ENCODE assay signal across 15 cellular contexts in the genomic region with DNA sequence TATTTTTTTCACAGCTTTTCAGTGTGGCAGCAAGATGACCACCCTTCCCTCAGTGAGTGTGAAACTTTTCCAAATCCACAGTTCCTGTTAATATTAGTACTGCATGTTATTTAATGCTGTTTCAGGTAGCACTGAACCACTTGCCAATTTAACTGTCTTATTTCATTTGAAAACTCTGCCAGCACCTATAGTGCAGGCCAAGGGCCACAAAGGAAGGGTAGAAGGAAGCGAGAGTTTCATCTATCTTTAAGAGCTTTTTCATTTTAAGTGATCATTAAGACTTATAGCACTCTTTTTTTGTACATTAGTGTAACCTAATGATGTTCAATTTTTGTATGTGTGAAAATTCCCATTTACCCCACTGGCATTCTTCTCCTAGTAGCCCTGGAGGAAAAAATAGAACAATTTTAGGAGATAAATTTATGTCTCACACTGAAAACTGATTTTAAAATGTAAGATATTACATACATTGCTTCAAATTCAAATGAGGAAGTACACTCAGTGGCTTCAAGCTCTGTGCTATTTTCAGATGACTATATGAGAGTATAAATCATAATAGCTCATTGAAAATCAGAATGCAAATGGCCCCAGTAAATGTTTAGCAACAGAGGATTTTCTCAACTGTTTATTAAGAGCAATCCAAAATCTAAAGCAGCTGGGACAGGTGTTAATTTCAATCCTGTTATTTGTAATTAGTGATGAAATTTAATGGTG.
A peak's percentile ranks its signal among the peaks of the same experiment; 100 is the strongest.
DNase-seq lines count a peak whose midpoint lies in the region; ATAC-seq and TF ChIP-seq lines count a peak whose summit lies in the region.
"Had no signal": no experiment of that assay in that cellular context is flagged by ENCODE, and none has a peak within 500 bp of the region (broad histone marks: within the 10 kb centered on the region; RNA-seq: fewer than 3 reads in every experiment).

No MANE protein-coding gene starts in this region.

- H3K4me2 ChIP-seq in OCI-LY1 (ENCODE audit: low read length): peak overlapping the region; percentile 28

- DNase-seq in spleen: no peak
- DNase-seq in glomerular visceral epithelial cell (ENCODE audit: extremely low spot score): no peak
- DNase-seq in ovary: no peak
- no peak for DNase-seq in cerebellar nuclear complex (lab: John Stamatoyannopoulos, UW)
- DNase-seq: activated CD4-positive, alpha-beta T cell treated with anti-CD3 and anti-CD28 coated beads for 48 hours; activated T-cell treated with anti-CD3 and anti-CD28 coated beads for 4 hours; left lung; naive thymus-derived CD4-positive, alpha-beta T cell; NCI-H2029 treated with DMSO at 0.1 percent for 48 hours; NCI-H748 treated with DMSO at 0.1 percent for 48 hours had no signal

- peak overlapping the region; percentile 44 for H3K9ac ChIP-seq in OCI-LY1 (ENCODE audit: low read length)

- H3K27ac ChIP-seq in OCI-LY1 (ENCODE audit: low read depth, low read length, poor library complexity, severe bottlenecking) (peak overlapping the region; percentile 94), spleen (no peak overlapping the region), ovary (no peak overlapping the region)
- H3K27ac ChIP-seq: cardiac muscle cell, left lung had no signal

- no peaks in the 10 kb centered on the region for H3K9me2 ChIP-seq in OCI-LY1 (ENCODE audit: low read depth, low read length)

- TF ChIP-seq CTCF in OCI-LY1 (IDR thresholded peaks at IDR 0.05; ENCODE audit: low read length) (no peak), spleen (IDR thresholded peaks at IDR 0.05 in 8 of 11, conservative IDR thresholded peaks at IDR 0.05 in 3 of 11) (no peak), ovary (IDR thresholded peaks at IDR 0.05) (no peak)

- TF ChIP-seq POLR2A in spleen (IDR thresholded peaks at IDR 0.05) (no peak), ovary (IDR thresholded peaks at IDR 0.05) (no peak)

- H3K9me3 ChIP-seq in OCI-LY1 (ENCODE audit: low read length) (no peaks in the 10 kb centered on the region), spleen (no peaks in the 10 kb centered on the region), ovary (no peaks in the 10 kb centered on the region)
- H3K9me3 ChIP-seq: left lung had no signal

- peak; percentile 63 for ATAC-seq in GM18517 (IDR thresholded peaks at IDR 0.05; ENCODE audit: unreplicated experiment)
- ATAC-seq in GM21381 (IDR thresholded peaks at IDR 0.05; ENCODE audit: unreplicated experiment): peak; percentile 68
- ATAC-seq in HG02981 (IDR thresholded peaks at IDR 0.05; ENCODE audit: unreplicated experiment): peak; percentile 58
- ATAC-seq: left lung; naive thymus-derived CD4-positive, alpha-beta T cell had no signal

- H3K4me3 ChIP-seq in OCI-LY1 (ENCODE audit: low read depth, low read length, poor library complexity, severe bottlenecking) (no peak overlapping the region), spleen (no peak overlapping the region), ovary (no peak overlapping the region)
- H3K4me3 ChIP-seq: cardiac muscle cell, left lung had no signal

- H3K4me1 ChIP-seq in OCI-LY1 (ENCODE audit: insufficient read depth, low read length, severe bottlenecking): peaks cover 56% of the 10 kb centered on the region
- no peaks in the 10 kb centered on the region for H3K4me1 ChIP-seq in spleen
- H3K4me1 ChIP-seq in ovary (ENCODE audit: insufficient read depth): no peaks in the 10 kb centered on the region
- H3K4me1 ChIP-seq: left lung had no signal

- intact Hi-C loops in spleen (cut with DNase I; ENCODE audit: low total_unique reads): loop anchor here (5.0 kb wide), 1 partner anchor 185 kb away; no protein-coding TSS in a partner anchor
- intact Hi-C loops in ovary (cut with DNase I): no loop called here

- H3K79me2 ChIP-seq in OCI-LY1 (ENCODE audit: insufficient read depth, low read length): no peaks in the 10 kb centered on the region

- no peaks in the 10 kb centered on the region for H3F3A ChIP-seq in OCI-LY1 (ENCODE audit: insufficient read depth, low read length)

- no peak for TF ChIP-seq EP300 in ovary (IDR thresholded peaks at IDR 0.05)

- no peaks in the 10 kb centered on the region for H3K36me3 ChIP-seq in OCI-LY1 (ENCODE audit: insufficient read depth, low read length)
- no peaks in the 10 kb centered on the region for H3K36me3 ChIP-seq in spleen
- H3K36me3 ChIP-seq in ovary: no peaks in the 10 kb centered on the region
- H3K36me3 ChIP-seq: cardiac muscle cell, left lung had no signal

- no peaks in the 10 kb centered on the region for H4K20me1 ChIP-seq in OCI-LY1 (ENCODE audit: insufficient read depth, low read length)

- H3K27me3 ChIP-seq in OCI-LY1 (ENCODE audit: insufficient read depth, low read length): no peaks in the 10 kb centered on the region
- H3K27me3 ChIP-seq in spleen (replicated peaks in 1 of 7): no peaks in the 10 kb centered on the region
- H3K27me3 ChIP-seq in ovary: no peaks in the 10 kb centered on the region
- H3K27me3 ChIP-seq: cardiac muscle cell, left lung had no signal

- 60 to 74% (median 65%) methylated on average over 1 of the region's 1 CpG for WGBS in spleen, 5 donors
- 78 to 93% (median 78%) methylated on average over 1 of the region's 1 CpG for WGBS in ovary, 3 donors

- peak overlapping the region; percentile 94 for H2AFZ ChIP-seq in OCI-LY1 (ENCODE audit: low read length)
